Comparison of ENCODE assay signal across 1 cellular context in the genomic region with DNA sequence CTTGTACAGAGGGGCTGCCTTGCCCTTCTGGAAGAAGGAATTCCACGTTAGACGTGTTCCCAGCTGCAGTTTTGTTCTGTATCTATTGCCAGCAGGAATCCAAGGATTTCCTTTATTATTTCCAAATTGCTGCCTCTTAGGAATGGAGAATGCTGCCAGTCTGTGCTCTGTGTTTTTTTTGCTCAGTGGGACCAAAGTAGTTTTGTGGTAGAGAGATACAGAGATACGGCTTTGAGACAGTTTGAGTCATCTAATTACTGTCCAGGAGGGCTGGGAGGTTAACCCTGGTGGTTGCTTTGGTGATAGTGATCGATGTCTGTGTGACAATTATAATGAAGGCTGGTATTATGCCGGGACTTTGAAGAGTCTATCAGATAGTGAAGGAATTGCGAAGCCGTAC.
A peak's percentile ranks its signal among the peaks of the same experiment; 100 is the strongest.
TF ChIP-seq lines count a peak whose summit lies in the region.

No MANE protein-coding gene starts in this region.

TF ChIP-seq in SK-N-SH, 30 proteins besides CTCF, POLR2A, EP300 and RAD21 (continued from another document):
- TF ChIP-seq GABPA (IDR thresholded peaks at IDR 0.05; ENCODE audit: low read depth) (0 out of 2 replicates have a peak, but pooled peaks have one; percentile 12), NFIC (IDR thresholded peaks at IDR 0.05; ENCODE audit: borderline replicate concordance) (peak; percentile 96), TCF12 (IDR thresholded peaks at IDR 0.05) (peak; percentile 98), FOXM1 (IDR thresholded peaks at IDR 0.05; ENCODE audit: low read depth) (peak; percentile 97), TEAD4 (IDR thresholded peaks at IDR 0.05; ENCODE audit: borderline replicate concordance, insufficient read depth) (peak; percentile 99), RCOR1 (IDR thresholded peaks at IDR 0.05; ENCODE audit: low read length) (peak; percentile 83), FOXJ3 (CRISPR knock-in tag; IDR thresholded peaks at IDR 0.05) (no peak), POLR2AphosphoS5 (IDR thresholded peaks at IDR 0.05; ENCODE audit: low read depth, low read length) (peak; percentile 93; the same call in 1 of the 2 replicates), CHD2 (IDR thresholded peaks at IDR 0.05; ENCODE audit: low read length, partially characterized antibody) (peak; percentile 33)
- TF ChIP-seq, protein P1, sequence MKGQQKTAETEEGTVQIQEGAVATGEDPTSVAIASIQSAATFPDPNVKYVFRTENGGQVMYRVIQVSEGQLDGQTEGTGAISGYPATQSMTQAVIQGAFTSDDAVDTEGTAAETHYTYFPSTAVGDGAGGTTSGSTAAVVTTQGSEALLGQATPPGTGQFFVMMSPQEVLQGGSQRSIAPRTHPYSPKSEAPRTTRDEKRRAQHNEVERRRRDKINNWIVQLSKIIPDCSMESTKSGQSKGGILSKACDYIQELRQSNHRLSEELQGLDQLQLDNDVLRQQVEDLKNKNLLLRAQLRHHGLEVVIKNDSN (IDR thresholded peaks at IDR 0.05; ENCODE audit: borderline replicate concordance, low read depth), result 0 out of 2 replicates have a peak, but pooled peaks have one; percentile 22
- TF ChIP-seq, protein P2, sequence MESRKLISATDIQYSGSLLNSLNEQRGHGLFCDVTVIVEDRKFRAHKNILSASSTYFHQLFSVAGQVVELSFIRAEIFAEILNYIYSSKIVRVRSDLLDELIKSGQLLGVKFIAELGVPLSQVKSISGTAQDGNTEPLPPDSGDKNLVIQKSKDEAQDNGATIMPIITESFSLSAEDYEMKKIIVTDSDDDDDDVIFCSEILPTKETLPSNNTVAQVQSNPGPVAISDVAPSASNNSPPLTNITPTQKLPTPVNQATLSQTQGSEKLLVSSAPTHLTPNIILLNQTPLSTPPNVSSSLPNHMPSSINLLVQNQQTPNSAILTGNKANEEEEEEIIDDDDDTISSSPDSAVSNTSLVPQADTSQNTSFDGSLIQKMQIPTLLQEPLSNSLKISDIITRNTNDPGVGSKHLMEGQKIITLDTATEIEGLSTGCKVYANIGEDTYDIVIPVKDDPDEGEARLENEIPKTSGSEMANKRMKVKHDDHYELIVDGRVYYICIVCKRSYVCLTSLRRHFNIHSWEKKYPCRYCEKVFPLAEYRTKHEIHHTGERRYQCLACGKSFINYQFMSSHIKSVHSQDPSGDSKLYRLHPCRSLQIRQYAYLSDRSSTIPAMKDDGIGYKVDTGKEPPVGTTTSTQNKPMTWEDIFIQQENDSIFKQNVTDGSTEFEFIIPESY (IDR thresholded peaks at IDR 0.05; ENCODE audit: borderline replicate concordance, low read depth), result peak; percentile 87
- TF ChIP-seq, protein P3, sequence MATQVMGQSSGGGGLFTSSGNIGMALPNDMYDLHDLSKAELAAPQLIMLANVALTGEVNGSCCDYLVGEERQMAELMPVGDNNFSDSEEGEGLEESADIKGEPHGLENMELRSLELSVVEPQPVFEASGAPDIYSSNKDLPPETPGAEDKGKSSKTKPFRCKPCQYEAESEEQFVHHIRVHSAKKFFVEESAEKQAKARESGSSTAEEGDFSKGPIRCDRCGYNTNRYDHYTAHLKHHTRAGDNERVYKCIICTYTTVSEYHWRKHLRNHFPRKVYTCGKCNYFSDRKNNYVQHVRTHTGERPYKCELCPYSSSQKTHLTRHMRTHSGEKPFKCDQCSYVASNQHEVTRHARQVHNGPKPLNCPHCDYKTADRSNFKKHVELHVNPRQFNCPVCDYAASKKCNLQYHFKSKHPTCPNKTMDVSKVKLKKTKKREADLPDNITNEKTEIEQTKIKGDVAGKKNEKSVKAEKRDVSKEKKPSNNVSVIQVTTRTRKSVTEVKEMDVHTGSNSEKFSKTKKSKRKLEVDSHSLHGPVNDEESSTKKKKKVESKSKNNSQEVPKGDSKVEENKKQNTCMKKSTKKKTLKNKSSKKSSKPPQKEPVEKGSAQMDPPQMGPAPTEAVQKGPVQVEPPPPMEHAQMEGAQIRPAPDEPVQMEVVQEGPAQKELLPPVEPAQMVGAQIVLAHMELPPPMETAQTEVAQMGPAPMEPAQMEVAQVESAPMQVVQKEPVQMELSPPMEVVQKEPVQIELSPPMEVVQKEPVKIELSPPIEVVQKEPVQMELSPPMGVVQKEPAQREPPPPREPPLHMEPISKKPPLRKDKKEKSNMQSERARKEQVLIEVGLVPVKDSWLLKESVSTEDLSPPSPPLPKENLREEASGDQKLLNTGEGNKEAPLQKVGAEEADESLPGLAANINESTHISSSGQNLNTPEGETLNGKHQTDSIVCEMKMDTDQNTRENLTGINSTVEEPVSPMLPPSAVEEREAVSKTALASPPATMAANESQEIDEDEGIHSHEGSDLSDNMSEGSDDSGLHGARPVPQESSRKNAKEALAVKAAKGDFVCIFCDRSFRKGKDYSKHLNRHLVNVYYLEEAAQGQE (IDR thresholded peaks at IDR 0.05; ENCODE audit: low read depth, low read length), result peak; percentile 81
- TF ChIP-seq, protein P4, sequence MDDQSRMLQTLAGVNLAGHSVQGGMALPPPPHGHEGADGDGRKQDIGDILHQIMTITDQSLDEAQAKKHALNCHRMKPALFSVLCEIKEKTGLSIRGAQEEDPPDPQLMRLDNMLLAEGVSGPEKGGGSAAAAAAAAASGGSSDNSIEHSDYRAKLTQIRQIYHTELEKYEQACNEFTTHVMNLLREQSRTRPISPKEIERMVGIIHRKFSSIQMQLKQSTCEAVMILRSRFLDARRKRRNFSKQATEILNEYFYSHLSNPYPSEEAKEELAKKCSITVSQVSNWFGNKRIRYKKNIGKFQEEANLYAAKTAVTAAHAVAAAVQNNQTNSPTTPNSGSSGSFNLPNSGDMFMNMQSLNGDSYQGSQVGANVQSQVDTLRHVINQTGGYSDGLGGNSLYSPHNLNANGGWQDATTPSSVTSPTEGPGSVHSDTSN (IDR thresholded peaks at IDR 0.05), result peak; percentile 98
- TF ChIP-seq, protein P5, sequence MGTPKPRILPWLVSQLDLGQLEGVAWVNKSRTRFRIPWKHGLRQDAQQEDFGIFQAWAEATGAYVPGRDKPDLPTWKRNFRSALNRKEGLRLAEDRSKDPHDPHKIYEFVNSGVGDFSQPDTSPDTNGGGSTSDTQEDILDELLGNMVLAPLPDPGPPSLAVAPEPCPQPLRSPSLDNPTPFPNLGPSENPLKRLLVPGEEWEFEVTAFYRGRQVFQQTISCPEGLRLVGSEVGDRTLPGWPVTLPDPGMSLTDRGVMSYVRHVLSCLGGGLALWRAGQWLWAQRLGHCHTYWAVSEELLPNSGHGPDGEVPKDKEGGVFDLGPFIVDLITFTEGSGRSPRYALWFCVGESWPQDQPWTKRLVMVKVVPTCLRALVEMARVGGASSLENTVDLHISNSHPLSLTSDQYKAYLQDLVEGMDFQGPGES (IDR thresholded peaks at IDR 0.05; ENCODE audit: low read depth, low read length), result no peak
